In genomic region chr10:73873843-73874215, GRCh38 we compare ENCODE assay signal across 8 cellular contexts. TPM values are rescaled to one million over a fixed set of nuclear protein-coding genes. Genes with fewer than 3 reads are reported as not detected.
DNase-seq lines count a peak whose midpoint lies in the region; TF ChIP-seq lines count a peak whose summit lies in the region.

No MANE protein-coding gene starts in this region.

- peaks cover 36% of the 10 kb centered on the region for H3K4me1 Mint-ChIP-seq in MCF 10A (ENCODE audit: insufficient read depth, unreplicated experiment)

- CTCF ChIA-PET in MCF 10A (lab: Yijun Ruan, JAX): interaction anchor here (1.2 kb wide), 1 partner anchor 24 kb away, joined by 4 read pairs; no protein-coding TSS in a partner anchor

- DNase-seq in MCF 10A (ENCODE audit: unreplicated experiment) (no peak), NCI-H2107 treated with DMSO at 0.1 percent for 48 hours (lab: John Stamatoyannopoulos, UW; ENCODE audit: unreplicated experiment) (no peak), UCSD-AML1 (lab: John Stamatoyannopoulos, UW; ENCODE audit: unreplicated experiment) (no peak), GDM1 (lab: John Stamatoyannopoulos, UW) (no peak), HT-29 (ENCODE audit: low spot score) (no peak)

- peak overlapping the region; percentile 67 for H3K4me3 Mint-ChIP-seq in MCF 10A (ENCODE audit: unreplicated experiment)

- no peaks in the 10 kb centered on the region for H3K9me3 Mint-ChIP-seq in MCF 10A (ENCODE audit: unreplicated experiment)

- intact Hi-C loops in MCF 10A (cut with micrococcal nuclease): no loop called here

- no TSS peak for BruUV-seq in MCF 10A (replicated peaks; lab: Mats Ljungman, UMichigan)

- under 1% methylated on average over 39 of the region's 39 CpGs for WGBS in HUES64

- H3K4me3 ChIP-seq in GM12875 (ENCODE audit: low read depth, low read length) (peak overlapping the region; percentile 59), HUES64 (ENCODE audit: low read length) (peak overlapping the region; percentile 76), mucosa of rectum (ENCODE audit: low read length in 2 of 2) (peak overlapping the region; percentile 57 to 78)

- POLR2A ChIA-PET in MCF 10A (lab: Yijun Ruan, JAX): interaction anchor here (0.6 to 1.6 kb wide), 7 partner anchors 8 to 130 kb away, joined by 3 to 6 read pairs (median 3); no protein-coding TSS in a partner anchor

- no peak overlapping the region for H3K9ac ChIP-seq in HUES64 (ENCODE audit: low read depth, low read length)
- H3K9ac ChIP-seq in mucosa of rectum (ENCODE audit: low read depth in 1 of 2, low read length in 2 of 2): no peak overlapping the region

- H3K9me3 ChIP-seq in HUES64 (ENCODE audit: insufficient read depth, low read depth, low read length) (no peaks in the 10 kb centered on the region), mucosa of rectum (ENCODE audit: control insufficient read depth in 2 of 2, low read length in 2 of 2) (no peaks in the 10 kb centered on the region)

- H3K27ac ChIP-seq in HUES64 (ENCODE audit: low read depth, low read length) (no peak overlapping the region; the same call in 1 of the 2 replicates), mucosa of rectum (ENCODE audit: low read depth in 2 of 2, low read length in 2 of 2) (peak overlapping the region in 1 of 2 donors; percentile 10)

- H3K36me3 ChIP-seq in HUES64 (ENCODE audit: insufficient read depth, low read length) (peaks cover 34% of the 10 kb centered on the region), mucosa of rectum (ENCODE audit: control insufficient read depth in 2 of 2, insufficient read depth in 2 of 2, low read length in 2 of 2) (peaks cover 4 to 20% of the 10 kb centered on the region in 2 donors)

- H3K36me3 Mint-ChIP-seq in MCF 10A (ENCODE audit: insufficient read depth, unreplicated experiment): peaks cover 9% of the 10 kb centered on the region

- H3K4me1 ChIP-seq in HUES64 (ENCODE audit: insufficient read depth, low read length) (peaks cover 5% of the 10 kb centered on the region), mucosa of rectum (ENCODE audit: control insufficient read depth in 2 of 2, insufficient read depth in 2 of 2, low read length in 2 of 2) (peaks cover 33 to 39% of the 10 kb centered on the region in 2 donors)

- TF ChIP-seq CTCF in GM12875 (IDR thresholded peaks at IDR 0.05; ENCODE audit: borderline replicate concordance, insufficient read depth, low read depth, low read length): no peak
- TF ChIP-seq CTCF in MCF 10A (IDR thresholded peaks at IDR 0.05; ENCODE audit: unreplicated experiment): no peak

- no peak overlapping the region for H3K27ac Mint-ChIP-seq in MCF 10A (ENCODE audit: low read depth, unreplicated experiment)

- no peaks in the 10 kb centered on the region for H3K27me3 Mint-ChIP-seq in MCF 10A (ENCODE audit: insufficient read depth, unreplicated experiment)

- H3K27me3 ChIP-seq in HUES64 (ENCODE audit: insufficient read depth, low read length) (peaks cover 5% of the 10 kb centered on the region; the same call in 1 of the 2 replicates), mucosa of rectum (ENCODE audit: control insufficient read depth in 2 of 2, insufficient read depth in 2 of 2, low read length in 2 of 2) (no peaks in the 10 kb centered on the region)

RNA-seq across cellular contexts. Expression of gene CAMK2G, which starts 0.5 kb away (rescaled TPM):
- polyA plus RNA-seq in HUES64 (2013, experiment 1 of 2): 19.8 TPM
- 21.2 TPM for polyA plus RNA-seq in HUES64 (2013, experiment 2 of 2)
- 10.9 and 13.7 TPM in 2 replicates for total RNA-seq in MCF 10A (2022)
- 44.2 and 48.3 TPM in 2 replicates for total RNA-seq in HT-29 (2014; rRNA removed; shearing (Covaris generic))

RNA-seq across cellular contexts. Expression of gene PLAU, which starts 37.1 kb away (rescaled TPM):
- 12.1 TPM for polyA plus RNA-seq in HUES64 (2013, experiment 1 of 2)
- polyA plus RNA-seq in HUES64 (2013, experiment 2 of 2): 16.0 TPM
- 17.3 and 30.6 TPM in 2 replicates for total RNA-seq in MCF 10A (2022)
- 0.15 and 0.21 TPM in 2 replicates for total RNA-seq in HT-29 (2014; rRNA removed; shearing (Covaris generic))

Comparison
In these comparisons a context has a peak if more than half of its experiments do, and no peak if none do; other contexts are left out.
1. RNA of gene PLAU, which starts 37.1 kb away (total RNA-seq): 17.3 to 30.6 TPM in MCF 10A; 0.15 to 0.21 TPM in HT-29; every median in the first group is over 10 times any median in the second.
2. Peak in every context shown above with its lines, with median percentiles within 50 percentile points of each other: H3K4me3 ChIP-seq.